ENCODE assay signal across 21 cellular contexts in genomic region chr5:151014680-151015343, GRCh38. TPM values are rescaled to one million over a fixed set of nuclear protein-coding genes. Genes with fewer than 3 reads are reported as not detected.
DNase-seq lines count a peak whose midpoint lies in the region; ATAC-seq and TF ChIP-seq lines count a peak whose summit lies in the region.
"Had no signal": no experiment of that assay in that cellular context is flagged by ENCODE, and none has a peak within 500 bp of the region (broad histone marks: within the 10 kb centered on the region; RNA-seq: fewer than 3 reads in every experiment).

No MANE protein-coding gene starts in this region.

- H3K4me3 Mint-ChIP-seq in activated CD4-positive, alpha-beta T cell treated with anti-CD3 and anti-CD28 coated beads for 36 hours = no peak overlapping the region
- H3K4me3 Mint-ChIP-seq in natural killer cell = no peak overlapping the region
- H3K4me3 Mint-ChIP-seq: activated naive CD4-positive, alpha-beta T cell treated with anti-CD3 and anti-CD28 coated beads, Interleukin-2, amount 50 U/mL, for 24 hours; brain; naive thymus-derived CD8-positive, alpha-beta T cell had no signal

- DNase-seq in astrocyte of the hippocampus (ENCODE audit: low read depth, low spot score) = peak; percentile 74
- DNase-seq in kidney epithelial cell (ENCODE audit: low read depth) = peak; percentile 63
- DNase-seq in renal cortical epithelial cell (ENCODE audit: low read depth) = peak; percentile 99
- DNase-seq in activated CD4-positive, alpha-beta T cell treated with anti-CD3 and anti-CD28 coated beads for 36 hours = no peak
- DNase-seq in omental fat pad (ENCODE audit: low spot score) = no peak
- no peak for DNase-seq in natural killer cell
- DNase-seq: activated CD4-positive, alpha-beta T cell treated with anti-CD3 and anti-CD28 coated beads, Interleukin-2, amount 50 U/mL, for 48 hours; activated T-cell treated with anti-CD3 and anti-CD28 coated beads, Interleukin-2, amount 50 U/mL, for 1 hour; Caco-2; MG63; naive thymus-derived CD8-positive, alpha-beta T cell; NCI-H187; stimulated activated naive CD8-positive, alpha-beta T cell treated with anti-CD3 and anti-CD28 coated beads, Interleukin-15, Interleukin-2, amounts not matched to agents 100 U/mL and 50 U/mL, for 24 hours; uterus had no signal

- ATAC-seq in activated CD4-positive, alpha-beta T cell treated with anti-CD3 and anti-CD28 coated beads for 36 hours = no peak
- ATAC-seq in omental fat pad (ENCODE audit: low FRiP score) (no peak), GM18505 (IDR thresholded peaks at IDR 0.05; ENCODE audit: unreplicated experiment) (no peak), natural killer cell (no peak)
- ATAC-seq: GM12878; naive thymus-derived CD8-positive, alpha-beta T cell; stimulated activated naive CD8-positive, alpha-beta T cell treated with anti-CD3 and anti-CD28 coated beads, Interleukin-15, Interleukin-2, amounts not matched to agents 100 U/mL and 50 U/mL, for 24 hours had no signal

- H3K27ac Mint-ChIP-seq in activated CD4-positive, alpha-beta T cell treated with anti-CD3 and anti-CD28 coated beads for 36 hours = no peak overlapping the region
- H3K27ac Mint-ChIP-seq in natural killer cell = no peak overlapping the region
- H3K27ac Mint-ChIP-seq: activated naive CD4-positive, alpha-beta T cell treated with anti-CD3 and anti-CD28 coated beads, Interleukin-2, amount 50 U/mL, for 24 hours; naive thymus-derived CD8-positive, alpha-beta T cell had no signal

- no peaks in the 10 kb centered on the region for H3K36me3 ChIP-seq in kidney epithelial cell (ENCODE audit: control insufficient read depth, insufficient read depth, low read length)
- H3K36me3 ChIP-seq: MG63, uterus had no signal

- TF ChIP-seq CTCF in C4-2B (conservative IDR thresholded peaks at IDR 0.05) = no peak
- TF ChIP-seq CTCF in kidney epithelial cell (IDR thresholded peaks at IDR 0.05; ENCODE audit: insufficient read depth, low read length, poor library complexity, severe bottlenecking) = no peak
- no peak for TF ChIP-seq CTCF in omental fat pad (IDR thresholded peaks at IDR 0.05)
- no peak for TF ChIP-seq CTCF in natural killer cell (IDR thresholded peaks at IDR 0.05)

- no peak for TF ChIP-seq POLR2A in GM18505 (IDR thresholded peaks at IDR 0.05; ENCODE audit: borderline replicate concordance, extremely low read depth, insufficient read depth, insufficient read length)

- no peaks in the 10 kb centered on the region for H3K27me3 ChIP-seq in kidney epithelial cell (ENCODE audit: control insufficient read depth, insufficient read depth, low read length)
- H3K27me3 ChIP-seq: MG63, uterus had no signal

- H3K4me1 Mint-ChIP-seq in activated CD4-positive, alpha-beta T cell treated with anti-CD3 and anti-CD28 coated beads for 36 hours = peaks cover 6% of the 10 kb centered on the region
- H3K4me1 Mint-ChIP-seq in natural killer cell = peaks cover 2 to 13% of the 10 kb centered on the region in 2 donors

- no peaks in the 10 kb centered on the region for H3K9me3 Mint-ChIP-seq in activated CD4-positive, alpha-beta T cell treated with anti-CD3 and anti-CD28 coated beads for 36 hours (ENCODE audit: low read depth)
- H3K9me3 Mint-ChIP-seq in natural killer cell = no peaks in the 10 kb centered on the region
- H3K9me3 Mint-ChIP-seq: activated naive CD4-positive, alpha-beta T cell treated with anti-CD3 and anti-CD28 coated beads, Interleukin-2, amount 50 U/mL, for 24 hours; brain; naive thymus-derived CD8-positive, alpha-beta T cell had no signal

- H3K36me3 Mint-ChIP-seq in activated CD4-positive, alpha-beta T cell treated with anti-CD3 and anti-CD28 coated beads for 36 hours (ENCODE audit: low read depth) = no peaks in the 10 kb centered on the region
- no peaks in the 10 kb centered on the region for H3K36me3 Mint-ChIP-seq in natural killer cell
- H3K36me3 Mint-ChIP-seq: activated naive CD4-positive, alpha-beta T cell treated with anti-CD3 and anti-CD28 coated beads, Interleukin-2, amount 50 U/mL, for 24 hours; brain; naive thymus-derived CD8-positive, alpha-beta T cell had no signal

- intact Hi-C loops in activated CD4-positive, alpha-beta T cell treated with anti-CD3 and anti-CD28 coated beads for 36 hours (cut with DNase I, micrococcal nuclease) = no loop called here
- intact Hi-C loops in natural killer cell (cut with micrococcal nuclease) = no loop called here

- H3K27me3 Mint-ChIP-seq in activated CD4-positive, alpha-beta T cell treated with anti-CD3 and anti-CD28 coated beads for 36 hours = peaks cover 4% of the 10 kb centered on the region
- H3K27me3 Mint-ChIP-seq in natural killer cell (ENCODE audit: low read depth in 2 of 2) = peaks cover 0 to 4% of the 10 kb centered on the region in 2 donors

- POLR2A ChIA-PET in activated CD4-positive, alpha-beta T cell treated with anti-CD3 and anti-CD28 coated beads for 36 hours (lab: Charles Lee) = no interaction called here

- no peak overlapping the region for H3K4me3 ChIP-seq in kidney epithelial cell (ENCODE audit: low read depth, low read length)
- H3K4me3 ChIP-seq: GM12878, lung, MG63, uterus had no signal

- peak overlapping the region; percentile 3; the same call in 1 of the 2 replicates for H3K27ac ChIP-seq in C4-2B

- CTCF ChIA-PET in activated CD4-positive, alpha-beta T cell treated with anti-CD3 and anti-CD28 coated beads for 36 hours (lab: Charles Lee) = interaction anchor here (0.6 to 0.7 kb wide), 2 partner anchors 30 to 1012 kb away, joined by 3 read pairs; no protein-coding TSS in a partner anchor

RNA-seq across cellular contexts. Expression of gene GPX3, which starts 5.6 kb away (rescaled TPM):
- total RNA-seq in kidney epithelial cell (5.5 and 6.3 TPM in 2 replicates), renal cortical epithelial cell (5.2 and 102 TPM in 2 replicates), omental fat pad (over 10,000 TPM in 1 of 4 donors, 1,000 to 10,000 TPM in 3; 5,296 to 11,485 (median 6,898) TPM), natural killer cell (1 to 10 TPM in 1 of 3 donors, not detected in 2; 1.1 TPM)
- not detected for total RNA-seq in activated CD4-positive, alpha-beta T cell treated with anti-CD3 and anti-CD28 coated beads for 36 hours
- total RNA-seq: naive thymus-derived CD8-positive, alpha-beta T cell; T-helper 1 cell treated with Interleukin-12 subunit alpha and Interleukin-12 subunit beta and Interleukin-4 antibody, amounts not matched to agents 30 ng/mL and 1 ng/mL, for 36 hours had no signal

Comparison
In these comparisons a context has a peak if more than half of its experiments do, and no peak if none do; other contexts are left out.
1. DNase-seq: peak in astrocyte of the hippocampus (single experiment), kidney epithelial cell (single experiment) and renal cortical epithelial cell (single experiment); none in activated CD4-positive, alpha-beta T cell treated with anti-CD3 and anti-CD28 coated beads for 36 hours (single experiment), omental fat pad (single experiment) and natural killer cell (single experiment).
2. RNA of gene GPX3, which starts 5.6 kb away (total RNA-seq): 5,296 to 11,485 TPM in omental fat pad; 5.2 to 102 TPM in renal cortical epithelial cell, 5.5 to 6.3 TPM in kidney epithelial cell, 1.1 TPM in natural killer cell and not detected in activated CD4-positive, alpha-beta T cell treated with anti-CD3 and anti-CD28 coated beads for 36 hours; every median in the first group is over 10 times any median in the second.